8 cellular contexts compared by ENCODE assay signal in the genomic region with DNA sequence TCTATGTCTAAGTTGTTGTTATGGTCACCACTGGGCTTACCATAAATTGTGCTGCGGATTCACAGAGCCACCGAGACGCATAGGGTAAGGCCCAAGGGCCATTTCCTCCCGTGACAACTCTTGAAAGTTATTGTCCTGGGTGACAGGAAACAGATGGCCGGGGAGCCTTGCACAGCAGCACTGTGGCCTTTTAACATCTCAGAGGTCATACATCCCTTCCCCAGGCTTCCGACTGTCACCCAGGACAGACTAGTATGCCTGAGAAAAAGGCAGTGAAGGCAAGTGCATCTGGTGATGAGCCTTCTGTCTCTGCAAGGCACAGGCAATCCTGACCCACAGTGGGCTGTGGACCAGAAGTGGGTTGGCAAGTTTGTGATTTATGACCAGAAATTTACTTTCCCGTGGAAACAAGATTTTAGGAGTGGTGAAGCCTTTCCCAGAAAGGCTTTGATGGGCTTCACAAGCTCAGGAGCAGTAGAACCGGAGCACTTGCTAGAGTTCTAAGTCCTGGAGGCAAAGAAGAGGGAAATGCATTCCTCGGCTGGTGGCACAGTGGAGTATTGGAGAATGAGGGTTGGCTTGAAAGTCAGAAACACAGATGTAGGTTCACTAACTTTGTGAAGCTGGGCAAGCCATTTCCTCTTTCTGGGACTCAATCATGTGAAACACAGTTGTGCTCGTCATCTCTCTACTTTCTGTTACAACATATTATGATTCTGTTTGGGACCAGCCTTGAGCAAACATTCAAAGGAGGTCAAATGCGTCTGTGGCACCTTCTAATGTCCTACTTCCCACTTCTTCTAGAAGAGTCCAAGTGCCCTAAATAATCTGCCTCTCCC. TPM values are rescaled to one million over a fixed set of nuclear protein-coding genes. Genes with fewer than 3 reads are reported as not detected.
DNase-seq lines count a peak whose midpoint lies in the region; ATAC-seq and TF ChIP-seq lines count a peak whose summit lies in the region.

No MANE protein-coding gene starts in this region.

- DNase-seq in GM13976 (ENCODE audit: low spot score) (peak; percentile 58), kidney tubule cell (ENCODE audit: low spot score) (peak; percentile 63), GM03348 (ENCODE audit: low spot score) (no peak), DMS114 treated with DMSO at 0.1 percent for 48 hours (lab: John Stamatoyannopoulos, UW; ENCODE audit: unreplicated experiment) (no peak), H4 (ENCODE audit: low spot score) (no peak), islet precursor cell (no peak)

- no peak for TF ChIP-seq CTCF in GM13976 (IDR thresholded peaks at IDR 0.05; ENCODE audit: borderline replicate concordance, control extremely low read depth, extremely low read depth, insufficient read depth, missing control alignments)

- in situ Hi-C loops in GM13976 (cut with MboI; ENCODE audit: low sequenced_read_pairs, unreplicated experiment), result no loop called here

- peak; percentile 74 for ATAC-seq in GM21423 (IDR thresholded peaks at IDR 0.05; ENCODE audit: unreplicated experiment)
- ATAC-seq in HG03442 (IDR thresholded peaks at IDR 0.05; ENCODE audit: unreplicated experiment), result peak; percentile 76

RNA-seq across cellular contexts. Expression of a gene that starts 2.0 kb away (rescaled TPM):
- 0.14 TPM in 1 of 2 replicates, not detected in the other for total RNA-seq in H4 (2014; rRNA removed; shearing (Covaris generic))

RNA-seq across cellular contexts. Expression of a gene that starts 14.6 kb away (rescaled TPM):
- 4.6 and 5.1 TPM in 2 replicates for total RNA-seq in H4 (2014; rRNA removed; shearing (Covaris generic))

Comparison
In these comparisons a context has a peak if more than half of its experiments do, and no peak if none do; other contexts are left out.
1. DNase-seq: peak in GM13976 (single experiment) and kidney tubule cell (single experiment); none in GM03348 (single experiment), DMS114 treated with DMSO at 0.1 percent for 48 hours (single experiment), H4 (single experiment) and islet precursor cell (single experiment).